Comparison of ENCODE assay signal across 20 cellular contexts in genomic region chr3:79245295-79246138, GRCh38.
A peak's percentile ranks its signal among the peaks of the same experiment; 100 is the strongest.
DNase-seq lines count a peak whose midpoint lies in the region; ATAC-seq and TF ChIP-seq lines count a peak whose summit lies in the region.
"Had no signal": no experiment of that assay in that cellular context is flagged by ENCODE, and none has a peak within 500 bp of the region (broad histone marks: within the 10 kb centered on the region; RNA-seq: fewer than 3 reads in every experiment).

No MANE protein-coding gene starts in this region.

- TF ChIP-seq POLR2A in testis (IDR thresholded peaks at IDR 0.05) = no peak

- H3K4me3 ChIP-seq in GM23338 (no peak overlapping the region), HUES6 (ENCODE audit: low read depth, low read length) (no peak overlapping the region), endodermal cell (ENCODE audit: low read length) (no peak overlapping the region), testis (no peak overlapping the region)
- H3K4me3 ChIP-seq: A549; BLaER1 treated with 17β-estradiol and CSF1 and Interleukin-3, amounts not matched to agents 10 nM and 100 nM had no signal

- no peaks in the 10 kb centered on the region for H3K9me2 ChIP-seq in GM23338 (ENCODE audit: insufficient read depth)

- TF ChIP-seq CTCF in GM23338 (conservative IDR thresholded peaks at IDR 0.05; ENCODE audit: low read depth in 2 of 2) (no peak), endodermal cell (conservative IDR thresholded peaks at IDR 0.05) (no peak), neural crest cell (conservative IDR thresholded peaks at IDR 0.05) (no peak), testis (IDR thresholded peaks at IDR 0.05) (no peak)

- H3K36me3 ChIP-seq in GM23338 (ENCODE audit: insufficient read depth) (no peaks in the 10 kb centered on the region; the same call in 1 of the 2 replicates), HUES6 (ENCODE audit: control insufficient read depth, insufficient read depth, low read length) (no peaks in the 10 kb centered on the region), endodermal cell (ENCODE audit: control insufficient read depth, insufficient read depth, low read length) (no peaks in the 10 kb centered on the region), testis (ENCODE audit: low read depth, missing control alignments) (no peaks in the 10 kb centered on the region)
- H3K36me3 ChIP-seq: BLaER1 treated with 17β-estradiol and CSF1 and Interleukin-3, amounts not matched to agents 10 nM and 100 nM had no signal

- ATAC-seq in GM23338 = peak; percentile 68
- no peak for ATAC-seq in HG03280 (IDR thresholded peaks at IDR 0.05; ENCODE audit: unreplicated experiment)
- ATAC-seq: A549; CD8-positive, alpha-beta T cell; HepG2 had no signal

- H3K4me3 Mint-ChIP-seq in GM23338 = 0 out of 3 replicates have a peak overlapping the region, but pooled peaks have one; percentile 24
- H3K4me3 Mint-ChIP-seq in endodermal cell = no peak overlapping the region
- no peak overlapping the region for H3K4me3 Mint-ChIP-seq in neural crest cell
- H3K4me3 Mint-ChIP-seq: CD8-positive, alpha-beta T cell had no signal

- H3K36me3 Mint-ChIP-seq in GM23338 (ENCODE audit: low read depth) = peaks cover 15% of the 10 kb centered on the region
- peaks cover 3% of the 10 kb centered on the region for H3K36me3 Mint-ChIP-seq in endodermal cell (ENCODE audit: low read depth)
- peaks cover 4% of the 10 kb centered on the region for H3K36me3 Mint-ChIP-seq in neural crest cell (ENCODE audit: low read depth)
- H3K36me3 Mint-ChIP-seq: CD8-positive, alpha-beta T cell had no signal

- peak overlapping the region; percentile 13; the same call in 1 of the 2 replicates for H3K4me2 ChIP-seq in GM23338
- H3K4me2 ChIP-seq: A549; BLaER1 treated with 17β-estradiol and CSF1 and Interleukin-3, amounts not matched to agents 10 nM and 100 nM had no signal

- no peak overlapping the region for H2AFZ ChIP-seq in GM23338

- no CpG with 5 or more reads among the region's 1 CpG for WGBS in endodermal cell (ENCODE audit: insufficient coverage in 1 of 2, insufficient read length in 1 of 2), 2 experiments
- WGBS in testis, 2 donors = 30 to 63% methylated on average over 1 of the region's 1 CpG

- H3F3A ChIP-seq in GM23338 (replicated peaks; ENCODE audit: low read depth) = no peaks in the 10 kb centered on the region

- intact Hi-C loops in testis (cut with DNase I; ENCODE audit: low total_unique reads) = no loop called here

- H3K79me2 ChIP-seq in GM23338 (replicated peaks; ENCODE audit: insufficient read depth) = no peaks in the 10 kb centered on the region

- H3K27me3 ChIP-seq in GM23338 (ENCODE audit: insufficient read depth) (no peaks in the 10 kb centered on the region), HUES6 (ENCODE audit: control insufficient read depth, insufficient read depth, low read length) (no peaks in the 10 kb centered on the region), endodermal cell (ENCODE audit: control insufficient read depth, insufficient read depth, low read length, poor library complexity, severe bottlenecking) (no peaks in the 10 kb centered on the region), testis (no peaks in the 10 kb centered on the region)
- H3K27me3 ChIP-seq: BLaER1 treated with 17β-estradiol and CSF1 and Interleukin-3, amounts not matched to agents 10 nM and 100 nM had no signal

- H3K9ac ChIP-seq in HUES6 (ENCODE audit: low read length) (no peak overlapping the region), endodermal cell (ENCODE audit: extremely low read depth, low read length, poor library complexity, severe bottlenecking) (no peak overlapping the region)
- H3K9ac ChIP-seq: BLaER1 treated with 17β-estradiol and CSF1 and Interleukin-3, amounts not matched to agents 10 nM and 100 nM had no signal

- H3K27me3 Mint-ChIP-seq in GM23338 (ENCODE audit: insufficient read depth, low read depth, poor library complexity) = peaks cover 1% of the 10 kb centered on the region
- no peaks in the 10 kb centered on the region for H3K27me3 Mint-ChIP-seq in endodermal cell (ENCODE audit: insufficient read depth)
- no peaks in the 10 kb centered on the region for H3K27me3 Mint-ChIP-seq in neural crest cell (ENCODE audit: low read depth)

- H3K4me1 ChIP-seq in GM23338 (ENCODE audit: insufficient read depth) (peaks cover 29% of the 10 kb centered on the region), HUES6 (ENCODE audit: control insufficient read depth, insufficient read depth, low read length) (peaks cover 10% of the 10 kb centered on the region; the same call in 1 of the 2 replicates), endodermal cell (ENCODE audit: control insufficient read depth, insufficient read depth, low read length) (no peaks in the 10 kb centered on the region), testis (no peaks in the 10 kb centered on the region)
- H3K4me1 ChIP-seq: A549; BLaER1 treated with 17β-estradiol and CSF1 and Interleukin-3, amounts not matched to agents 10 nM and 100 nM had no signal

- H3K27ac ChIP-seq in GM23338 (ENCODE audit: low read depth) (peak overlapping the region; percentile 55; the same call in 1 of the 2 replicates), HUES6 (ENCODE audit: low read depth, low read length) (peak overlapping the region; percentile 2; the same call in 1 of the 2 replicates), endodermal cell (ENCODE audit: low read depth, low read length) (peak overlapping the region; percentile 38), testis (no peak overlapping the region)
- H3K27ac ChIP-seq: A549; BLaER1 treated with 17β-estradiol and CSF1 and Interleukin-3, amounts not matched to agents 10 nM and 100 nM; RWPE1 had no signal

- H4K20me1 ChIP-seq in GM23338 (replicated peaks; ENCODE audit: insufficient read depth) = no peaks in the 10 kb centered on the region
- H4K20me1 ChIP-seq: BLaER1 treated with 17β-estradiol and CSF1 and Interleukin-3, amounts not matched to agents 10 nM and 100 nM had no signal

- H3K9me3 ChIP-seq in HUES6 (ENCODE audit: control insufficient read depth, insufficient read depth, low read depth, low read length) (peaks cover 6% of the 10 kb centered on the region; the same call in 1 of the 2 replicates), endodermal cell (ENCODE audit: control insufficient read depth, low read length) (no peaks in the 10 kb centered on the region), testis (no peaks in the 10 kb centered on the region)
- H3K9me3 ChIP-seq: A549 had no signal

- H3K9me3 Mint-ChIP-seq in GM23338 (peaks cover 18% of the 10 kb centered on the region), endodermal cell (peaks cover 7% of the 10 kb centered on the region), neural crest cell (peaks cover 5% of the 10 kb centered on the region)

- H3K27ac Mint-ChIP-seq in GM23338 = peak overlapping the region; percentile 99
- no peak overlapping the region for H3K27ac Mint-ChIP-seq in endodermal cell
- H3K27ac Mint-ChIP-seq in neural crest cell (ENCODE audit: unreplicated experiment) = peak overlapping the region; percentile 19
- H3K27ac Mint-ChIP-seq: CD8-positive, alpha-beta T cell had no signal

- H3K4me1 Mint-ChIP-seq in GM23338 (peaks cover 20% of the 10 kb centered on the region), endodermal cell (no peaks in the 10 kb centered on the region), neural crest cell (peaks cover 6% of the 10 kb centered on the region)

- peak; percentile 50 for DNase-seq in GM23338 (ENCODE audit: low spot score)
- DNase-seq in endodermal cell = no peak
- DNase-seq in neural crest cell (ENCODE audit: low read depth, low spot score) = no peak
- DNase-seq in RKO (ENCODE audit: low spot score) = no peak
- DNase-seq in NK-92 (lab: John Stamatoyannopoulos, UW; ENCODE audit: unreplicated experiment) = no peak
- no peak for DNase-seq in testis
- DNase-seq: Calu3; CD8-positive, alpha-beta T cell; HCEC 1CT; KBM-7; NCI-H1105 treated with DMSO at 0.1 percent for 48 hours; NCI-H1694; NCI-H510A treated with DMSO at 0.1 percent for 48 hours; NCI-H82 had no signal

TF ChIP-seq in GM23338, 12 proteins besides CTCF, POLR2A, EP300 and RAD21 (continues in another document):
- no peak for TF ChIP-seq JUNB (IDR thresholded peaks at IDR 0.05; ENCODE audit: unreplicated experiment)
- TF ChIP-seq POLR2AphosphoS5 (IDR thresholded peaks at IDR 0.05; ENCODE audit: low read depth) = no peak
- no peak for TF ChIP-seq ZNF331 (CRISPR knock-in tag; IDR thresholded peaks at IDR 0.05; ENCODE audit: low read depth)
- no peak for TF ChIP-seq EZH2phosphoT487 (IDR thresholded peaks at IDR 0.05; ENCODE audit: unreplicated experiment)
- TF ChIP-seq ZNF114 (CRISPR knock-in tag; IDR thresholded peaks at IDR 0.05) = no peak
- no peak for TF ChIP-seq REST (IDR thresholded peaks at IDR 0.05; ENCODE audit: unreplicated experiment)
- peak; percentile 39; the same call in 1 of the 2 replicates for TF ChIP-seq NANOG (IDR thresholded peaks at IDR 0.05; ENCODE audit: borderline replicate concordance)

Comparison
In these comparisons a context has a peak if more than half of its experiments do, and no peak if none do; other contexts are left out.
1. H3K27ac ChIP-seq: peak in GM23338 (single experiment), HUES6 (single experiment) and endodermal cell (single experiment); none in testis (0 of 2).